ENCODE assay signal across 24 cellular contexts in the genomic region with DNA sequence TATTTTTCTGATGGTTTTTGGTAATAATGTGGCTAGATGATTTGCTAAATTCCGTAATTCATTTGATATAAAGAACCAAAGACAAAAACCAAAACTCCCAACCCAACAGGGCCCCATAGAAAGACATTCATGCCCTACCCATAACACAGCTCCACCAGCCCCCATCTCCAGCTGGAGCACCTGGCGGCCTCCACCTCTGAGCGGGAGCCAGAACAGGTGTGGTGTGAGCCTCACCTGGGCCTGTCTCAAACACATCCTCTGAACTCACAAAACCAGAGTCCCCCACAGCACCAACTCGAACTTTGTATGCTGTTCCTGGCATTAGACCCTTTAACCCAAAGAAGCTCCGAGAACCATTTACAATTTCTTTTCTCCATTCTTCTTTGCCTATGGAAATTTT. TPM values are rescaled to one million over a fixed set of nuclear protein-coding genes. Genes with fewer than 3 reads are reported as not detected.
"Had no signal": no experiment of that assay in that cellular context is flagged by ENCODE, and none has a peak within 500 bp of the region (broad histone marks: within the 10 kb centered on the region; RNA-seq: fewer than 3 reads in every experiment).

No MANE protein-coding gene starts in this region.

- H3K36me3 Mint-ChIP-seq: memory B cell; natural killer cell treated with Interleukin-12 subunit alpha and Interleukin-12 subunit beta and Interleukin-15 and Interleukin-18, amount 100 ng/mL, for 72 hours; neural progenitor cell had no signal

- H3K27ac ChIP-seq: dorsolateral prefrontal cortex, hepatocyte, left ventricle myocardium inferior, lower lobe of right lung, neural progenitor cell, ovary, stomach, thoracic aorta, transverse colon had no signal

- ATAC-seq: left cardiac atrium; lower lobe of right lung; natural killer cell treated with Interleukin-12 subunit alpha and Interleukin-12 subunit beta and Interleukin-15 and Interleukin-18, amount 100 ng/mL, for 72 hours; right cardiac atrium had no signal

- DNase-seq: dorsolateral prefrontal cortex; effector CD8-positive, alpha-beta T cell; foreskin melanocyte; head of caudate nucleus; kidney; left cardiac atrium; left ventricle myocardium inferior; lower lobe of right lung; midbrain; nucleus accumbens; ovary; right cardiac atrium; stimulated activated CD4-positive, alpha-beta T cell treated with anti-CD3 and anti-CD28 coated beads, Interleukin-12 subunit alpha, Interleukin-12 subunit beta, amount 100 ng/mL, for 4 hours; stimulated activated naive CD4-positive, alpha-beta T cell; stomach; substantia nigra; transverse colon had no signal

- H3K27ac Mint-ChIP-seq: memory B cell; natural killer cell treated with Interleukin-12 subunit alpha and Interleukin-12 subunit beta and Interleukin-15 and Interleukin-18, amount 100 ng/mL, for 72 hours; neural progenitor cell; progenitor cell of endocrine pancreas had no signal

- H3K27me3 Mint-ChIP-seq: progenitor cell of endocrine pancreas had no signal

- H3K4me2 ChIP-seq: neural progenitor cell had no signal

- H3K4me3 Mint-ChIP-seq: memory B cell; natural killer cell treated with Interleukin-12 subunit alpha and Interleukin-12 subunit beta and Interleukin-15 and Interleukin-18, amount 100 ng/mL, for 72 hours; neural progenitor cell had no signal

- H3K4me3 ChIP-seq: hepatocyte, neural progenitor cell, ovary, thoracic aorta, transverse colon had no signal

- H3K27me3 ChIP-seq: dorsolateral prefrontal cortex, hepatocyte, neural progenitor cell, ovary, stomach, transverse colon had no signal

- H3K9me3 Mint-ChIP-seq: natural killer cell treated with Interleukin-12 subunit alpha and Interleukin-12 subunit beta and Interleukin-15 and Interleukin-18, amount 100 ng/mL, for 72 hours; neural progenitor cell had no signal

- H3K36me3 ChIP-seq: left ventricle myocardium inferior, lower lobe of right lung, neural progenitor cell, ovary, stomach, thoracic aorta, transverse colon had no signal

- H3K4me1 ChIP-seq: lower lobe of right lung, neural progenitor cell, transverse colon had no signal

- H3K79me2 ChIP-seq: hepatocyte had no signal

- H3K4me1 Mint-ChIP-seq: memory B cell, neural progenitor cell had no signal

- H2AFZ ChIP-seq: hepatocyte, neural progenitor cell had no signal

RNA-seq across cellular contexts. Expression of gene LAMB4, which starts 36.5 kb away (rescaled TPM):
- total RNA-seq: lower lobe of right lung; natural killer cell treated with Interleukin-12 subunit alpha and Interleukin-12 subunit beta and Interleukin-15 and Interleukin-18, amount 100 ng/mL, for 72 hours; ovary; transverse colon; ureter had no signal
